In genomic region chr10:96718304-96718990, GRCh38 we compare ENCODE assay signal across 14 cellular contexts. TPM values are rescaled to one million over a fixed set of nuclear protein-coding genes. Genes with fewer than 3 reads are reported as not detected.
DNase-seq lines count a peak whose midpoint lies in the region; ATAC-seq and TF ChIP-seq lines count a peak whose summit lies in the region.
"Had no signal": no experiment of that assay in that cellular context is flagged by ENCODE, and none has a peak within 500 bp of the region (broad histone marks: within the 10 kb centered on the region; RNA-seq: fewer than 3 reads in every experiment).

No MANE protein-coding gene starts in this region.

- H2AFZ ChIP-seq in OCI-LY1 (ENCODE audit: low read length) = no peak overlapping the region

- H3K4me3 Mint-ChIP-seq in activated CD8-positive, alpha-beta T cell treated with anti-CD3 and anti-CD28 coated beads for 36 hours = peak overlapping the region; percentile 81
- no peak overlapping the region for H3K4me3 Mint-ChIP-seq in activated CD8-positive, alpha-beta T cell treated with anti-CD3 and anti-CD28 coated beads, Interleukin-2, amount 10 ng/mL, durations not matched to agents 7 days and 5 days
- peak overlapping the region; percentile 67 for H3K4me3 Mint-ChIP-seq in endothelial cell (ENCODE audit: unreplicated experiment)
- H3K4me3 Mint-ChIP-seq in stimulated activated naive B cell treated with anti-CD40 and anti-IgM and Interleukin-4, amounts not matched to agents 10 μg/mL and 1 μg/mL and 100 μg/mL, for 72 hours = peak overlapping the region; percentile 99 to 100

- no peak for DNase-seq in activated CD8-positive, alpha-beta T cell treated with anti-CD3 and anti-CD28 coated beads for 36 hours
- DNase-seq in activated CD8-positive, alpha-beta T cell treated with anti-CD3 and anti-CD28 coated beads, Interleukin-2, amount 10 ng/mL, durations not matched to agents 7 days and 5 days = no peak
- DNase-seq in endothelial cell (ENCODE audit: low spot score) = no peak
- DNase-seq in stimulated activated naive B cell treated with anti-CD40 and anti-IgM and Interleukin-4, amounts not matched to agents 10 μg/mL and 1 μg/mL and 100 μg/mL, for 72 hours = no peak
- DNase-seq in occipital lobe (lab: John Stamatoyannopoulos, UW) = no peak
- no peak for DNase-seq in activated naive CD4-positive, alpha-beta T cell treated with Interleukin-2 at 50 U/mL for 16 hours
- DNase-seq: activated CD4-positive, alpha-beta T cell treated with anti-CD3 and anti-CD28 coated beads for 48 hours; EL; NCI-H1092 treated with DMSO at 0.1 percent for 48 hours; NCI-H526; SIG-M5; transverse colon had no signal

- H3K79me2 ChIP-seq in OCI-LY1 (ENCODE audit: insufficient read depth, low read length) = peaks cover 10% of the 10 kb centered on the region; the same call in 1 of the 2 replicates

- peaks cover 64% of the 10 kb centered on the region for H3K4me1 ChIP-seq in OCI-LY1 (ENCODE audit: insufficient read depth, low read length, severe bottlenecking)

- no peaks in the 10 kb centered on the region for H3K36me3 Mint-ChIP-seq in activated CD8-positive, alpha-beta T cell treated with anti-CD3 and anti-CD28 coated beads for 36 hours (ENCODE audit: low read depth)
- H3K36me3 Mint-ChIP-seq in activated CD8-positive, alpha-beta T cell treated with anti-CD3 and anti-CD28 coated beads, Interleukin-2, amount 10 ng/mL, durations not matched to agents 7 days and 5 days (ENCODE audit: low read depth) = no peaks in the 10 kb centered on the region
- H3K36me3 Mint-ChIP-seq in endothelial cell (ENCODE audit: low read depth, unreplicated experiment) = no peaks in the 10 kb centered on the region
- H3K36me3 Mint-ChIP-seq in stimulated activated naive B cell treated with anti-CD40 and anti-IgM and Interleukin-4, amounts not matched to agents 10 μg/mL and 1 μg/mL and 100 μg/mL, for 72 hours = peaks cover 16 to 31% of the 10 kb centered on the region in 2 donors

- CTCF ChIA-PET in activated CD8-positive, alpha-beta T cell treated with anti-CD3 and anti-CD28 coated beads for 36 hours (lab: Charles Lee) = interaction anchor here (0.8 to 1.4 kb wide), 5 partner anchors 26 to 75 kb away, joined by 3 to 4 read pairs (median 3); no protein-coding TSS in a partner anchor
- CTCF ChIA-PET in activated CD8-positive, alpha-beta T cell treated with anti-CD3 and anti-CD28 coated beads, Interleukin-2, amount 10 ng/mL, durations not matched to agents 7 days and 5 days (lab: Charles Lee) = interaction anchor here (1.1 to 1.8 kb wide), 4 partner anchors 76 to 492 kb away, joined by 3 to 8 read pairs (median 4); no protein-coding TSS in a partner anchor

- H3K4me1 Mint-ChIP-seq in activated CD8-positive, alpha-beta T cell treated with anti-CD3 and anti-CD28 coated beads for 36 hours (ENCODE audit: low read depth) = peaks cover 27% of the 10 kb centered on the region
- H3K4me1 Mint-ChIP-seq in activated CD8-positive, alpha-beta T cell treated with anti-CD3 and anti-CD28 coated beads, Interleukin-2, amount 10 ng/mL, durations not matched to agents 7 days and 5 days (ENCODE audit: low read depth) = peaks cover 38% of the 10 kb centered on the region
- peaks cover 21% of the 10 kb centered on the region for H3K4me1 Mint-ChIP-seq in endothelial cell (ENCODE audit: unreplicated experiment)
- H3K4me1 Mint-ChIP-seq in stimulated activated naive B cell treated with anti-CD40 and anti-IgM and Interleukin-4, amounts not matched to agents 10 μg/mL and 1 μg/mL and 100 μg/mL, for 72 hours = peaks cover 55 to 76% of the 10 kb centered on the region in 2 donors

- H3K9ac ChIP-seq in OCI-LY1 (ENCODE audit: low read length) = peak overlapping the region; percentile 73

- H3K27ac Mint-ChIP-seq in activated CD8-positive, alpha-beta T cell treated with anti-CD3 and anti-CD28 coated beads for 36 hours = peak overlapping the region; percentile 17
- H3K27ac Mint-ChIP-seq in activated CD8-positive, alpha-beta T cell treated with anti-CD3 and anti-CD28 coated beads, Interleukin-2, amount 10 ng/mL, durations not matched to agents 7 days and 5 days = no peak overlapping the region
- H3K27ac Mint-ChIP-seq in endothelial cell (ENCODE audit: unreplicated experiment) = peak overlapping the region; percentile 8
- H3K27ac Mint-ChIP-seq in stimulated activated naive B cell treated with anti-CD40 and anti-IgM and Interleukin-4, amounts not matched to agents 10 μg/mL and 1 μg/mL and 100 μg/mL, for 72 hours = peak overlapping the region; percentile 92

- H3K9me3 Mint-ChIP-seq in activated CD8-positive, alpha-beta T cell treated with anti-CD3 and anti-CD28 coated beads for 36 hours = no peaks in the 10 kb centered on the region
- H3K9me3 Mint-ChIP-seq in activated CD8-positive, alpha-beta T cell treated with anti-CD3 and anti-CD28 coated beads, Interleukin-2, amount 10 ng/mL, durations not matched to agents 7 days and 5 days (ENCODE audit: insufficient read depth) = no peaks in the 10 kb centered on the region
- no peaks in the 10 kb centered on the region for H3K9me3 Mint-ChIP-seq in endothelial cell (ENCODE audit: unreplicated experiment)
- H3K9me3 Mint-ChIP-seq in stimulated activated naive B cell treated with anti-CD40 and anti-IgM and Interleukin-4, amounts not matched to agents 10 μg/mL and 1 μg/mL and 100 μg/mL, for 72 hours = no peaks in the 10 kb centered on the region

- H3K36me3 ChIP-seq in OCI-LY1 (ENCODE audit: insufficient read depth, low read length) = no peaks in the 10 kb centered on the region
- H3K36me3 ChIP-seq: transverse colon had no signal

- no peaks in the 10 kb centered on the region for H4K20me1 ChIP-seq in OCI-LY1 (ENCODE audit: insufficient read depth, low read length)

- POLR2A ChIA-PET in activated CD8-positive, alpha-beta T cell treated with anti-CD3 and anti-CD28 coated beads for 36 hours (lab: Charles Lee) = interaction anchor here (0.6 to 0.9 kb wide), 3 partner anchors 14 to 115 kb away, joined by 3 read pairs; no protein-coding TSS in a partner anchor
- POLR2A ChIA-PET in activated CD8-positive, alpha-beta T cell treated with anti-CD3 and anti-CD28 coated beads, Interleukin-2, amount 10 ng/mL, durations not matched to agents 7 days and 5 days (lab: Charles Lee) = no interaction called here

- no peak for TF ChIP-seq CTCF in activated CD8-positive, alpha-beta T cell treated with anti-CD3 and anti-CD28 coated beads for 36 hours (IDR thresholded peaks at IDR 0.05)
- TF ChIP-seq CTCF in OCI-LY1 (IDR thresholded peaks at IDR 0.05; ENCODE audit: low read length) (no peak), endothelial cell (IDR thresholded peaks at IDR 0.05; ENCODE audit: unreplicated experiment) (no peak)

- peak overlapping the region; percentile 64 for H3K4me3 ChIP-seq in OCI-LY1 (ENCODE audit: low read depth, low read length, poor library complexity, severe bottlenecking)

- intact Hi-C loops in activated CD8-positive, alpha-beta T cell treated with anti-CD3 and anti-CD28 coated beads for 36 hours (cut with micrococcal nuclease) = loop anchor here (5.0 kb wide), 1 partner anchor 66 kb away; no protein-coding TSS in a partner anchor

- no peak for ATAC-seq in activated CD8-positive, alpha-beta T cell treated with anti-CD3 and anti-CD28 coated beads for 36 hours
- ATAC-seq in activated CD8-positive, alpha-beta T cell treated with anti-CD3 and anti-CD28 coated beads, Interleukin-2, amount 10 ng/mL, durations not matched to agents 7 days and 5 days = no peak
- no peak for ATAC-seq in stimulated activated naive B cell treated with anti-CD40 and anti-IgM and Interleukin-4, amounts not matched to agents 10 μg/mL and 1 μg/mL and 100 μg/mL, for 72 hours (replicated peaks)
- ATAC-seq in GM18909 (IDR thresholded peaks at IDR 0.05; ENCODE audit: poor library complexity, unreplicated experiment) = no peak

- H3K9me3 ChIP-seq in OCI-LY1 (ENCODE audit: low read length) = no peaks in the 10 kb centered on the region
- H3K9me3 ChIP-seq: transverse colon had no signal

- peak overlapping the region; percentile 82 for H3K27ac ChIP-seq in OCI-LY1 (ENCODE audit: low read depth, low read length, poor library complexity, severe bottlenecking)

- H3K27me3 Mint-ChIP-seq in activated CD8-positive, alpha-beta T cell treated with anti-CD3 and anti-CD28 coated beads for 36 hours = no peaks in the 10 kb centered on the region
- peaks cover 9% of the 10 kb centered on the region for H3K27me3 Mint-ChIP-seq in activated CD8-positive, alpha-beta T cell treated with anti-CD3 and anti-CD28 coated beads, Interleukin-2, amount 10 ng/mL, durations not matched to agents 7 days and 5 days (ENCODE audit: low read depth)
- H3K27me3 Mint-ChIP-seq in endothelial cell (ENCODE audit: unreplicated experiment) = peaks cover 7% of the 10 kb centered on the region
- H3K27me3 Mint-ChIP-seq in stimulated activated naive B cell treated with anti-CD40 and anti-IgM and Interleukin-4, amounts not matched to agents 10 μg/mL and 1 μg/mL and 100 μg/mL, for 72 hours = no peaks in the 10 kb centered on the region

- H3K27me3 ChIP-seq in OCI-LY1 (ENCODE audit: insufficient read depth, low read length) = no peaks in the 10 kb centered on the region
- H3K27me3 ChIP-seq: transverse colon had no signal

- H3F3A ChIP-seq in OCI-LY1 (ENCODE audit: insufficient read depth, low read length) = no peaks in the 10 kb centered on the region

- peak overlapping the region; percentile 99 for H3K4me2 ChIP-seq in OCI-LY1 (ENCODE audit: low read length)

- H3K9me2 ChIP-seq in OCI-LY1 (ENCODE audit: low read depth, low read length) = no peaks in the 10 kb centered on the region

RNA-seq across cellular contexts. Expression of gene PIK3AP1, which starts 1.9 kb away (rescaled TPM):
- 1 to 10 TPM; 4.1 to 4.7 TPM for total RNA-seq in activated CD8-positive, alpha-beta T cell treated with anti-CD3 and anti-CD28 coated beads for 36 hours
- total RNA-seq in activated CD8-positive, alpha-beta T cell treated with anti-CD3 and anti-CD28 coated beads, Interleukin-2, amount 10 ng/mL, durations not matched to agents 7 days and 5 days = 1 to 10 TPM; 6.2 to 6.8 TPM
- total RNA-seq in endothelial cell (ENCODE audit: unreplicated experiment) (9.0 TPM), occipital lobe (5.6 TPM)
